Comparison of ENCODE assay signal across 2 cellular contexts in genomic region chr4:55854132-55854531, GRCh38.
TF ChIP-seq lines count a peak whose summit lies in the region.

No MANE protein-coding gene starts in this region.

TF ChIP-seq in A549, 52 proteins besides CTCF, POLR2A, EP300 and RAD21 (continued from another document):
- TF ChIP-seq CBX2 (IDR thresholded peaks at IDR 0.05; ENCODE audit: borderline replicate concordance, low read depth) (no peak), MYC (IDR thresholded peaks at IDR 0.05; ENCODE audit: borderline replicate concordance, low read length) (no peak), JUNB (IDR thresholded peaks at IDR 0.05) (no peak), USF2 (IDR thresholded peaks at IDR 0.05) (no peak), EHMT2 (IDR thresholded peaks at IDR 0.05; ENCODE audit: low read depth) (no peak), HOXB13 (CRISPR knock-in tag; IDR thresholded peaks at IDR 0.05; ENCODE audit: low read depth) (no peak), MAFK (IDR thresholded peaks at IDR 0.05; ENCODE audit: partially characterized antibody) (no peak), KDM5A (IDR thresholded peaks at IDR 0.05) (no peak), PHF8 (IDR thresholded peaks at IDR 0.05; ENCODE audit: borderline replicate concordance, low read depth) (no peak), FOSL2 (IDR thresholded peaks at IDR 0.05) (no peak), FOSL2 (CRISPR knock-in tag; IDR thresholded peaks at IDR 0.05) (no peak), POLR2AphosphoS2 (conservative IDR thresholded peaks at IDR 0.05; ENCODE audit: low read length) (no peak), EHF (CRISPR knock-in tag; IDR thresholded peaks at IDR 0.05) (no peak), ATOH8 (CRISPR knock-in tag; IDR thresholded peaks at IDR 0.05; ENCODE audit: low read depth) (no peak), HEYL (CRISPR knock-in tag; IDR thresholded peaks at IDR 0.05) (no peak), MAX (IDR thresholded peaks at IDR 0.05) (no peak), TP53 (CRISPR knock-in tag; IDR thresholded peaks at IDR 0.05) (no peak), ESRRA (IDR thresholded peaks at IDR 0.05; ENCODE audit: borderline replicate concordance, low read length) (no peak)
TF ChIP-seq in A549: peak in this region for 0.

TF ChIP-seq in HEK293T, 16 proteins besides CTCF, POLR2A, EP300 and RAD21 (continued from another document):
- TF ChIP-seq SUZ12 (IDR thresholded peaks at IDR 0.05) (no peak), PKNOX1 (IDR thresholded peaks at IDR 0.05) (peak; percentile 50), FOXA1 (IDR thresholded peaks at IDR 0.05) (no peak), TARDBP (IDR thresholded peaks at IDR 0.05) (no peak)
